Comparison of ENCODE assay signal across 25 cellular contexts in genomic region chr13:87878706-87879105, GRCh38.
DNase-seq lines count a peak whose midpoint lies in the region; ATAC-seq, FAIRE-seq and TF ChIP-seq lines count a peak whose summit lies in the region.
"Had no signal": no experiment of that assay in that cellular context is flagged by ENCODE, and none has a peak within 500 bp of the region (broad histone marks: within the 10 kb centered on the region; RNA-seq: fewer than 3 reads in every experiment).

No MANE protein-coding gene starts in this region.

- H3K4me1 Mint-ChIP-seq in astrocyte (ENCODE audit: low read depth, unreplicated experiment): no peaks in the 10 kb centered on the region
- H3K4me1 Mint-ChIP-seq: CD14-positive monocyte; CD8-positive, alpha-beta memory T cell had no signal

- no peak for TF ChIP-seq RAD21 in SK-N-SH (IDR thresholded peaks at IDR 0.05; ENCODE audit: low read length)

- H3K4me1 ChIP-seq in SK-N-SH (ENCODE audit: control insufficient read depth in 1 of 2, insufficient read depth in 2 of 2, low read depth in 1 of 2, low read length in 1 of 2) (no peaks in the 10 kb centered on the region), astrocyte (ENCODE audit: insufficient read depth, low read length) (no peaks in the 10 kb centered on the region)
- H3K4me1 ChIP-seq: BE2C; BLaER1 treated with 17β-estradiol and CSF1 and Interleukin-3, amounts not matched to agents 10 nM and 100 nM had no signal

- ATAC-seq in SK-N-SH treated with all-trans-retinoic acid at 6 μM for 48 hours: peak; percentile 24; the same call in 2 of the 3 replicates
- ATAC-seq in HG02588 (IDR thresholded peaks at IDR 0.05; ENCODE audit: unreplicated experiment): no peak
- ATAC-seq in HG02678 (IDR thresholded peaks at IDR 0.05; ENCODE audit: unreplicated experiment): no peak
- ATAC-seq: GM23338, HCT116 had no signal

- H3K27ac ChIP-seq in SK-N-SH (ENCODE audit: low read depth in 2 of 2, low read length in 1 of 2): no peak overlapping the region
- H3K27ac ChIP-seq in astrocyte (ENCODE audit: low read depth, low read length): no peak overlapping the region
- H3K27ac ChIP-seq: 22Rv1; BLaER1 treated with 17β-estradiol and CSF1 and Interleukin-3, amounts not matched to agents 10 nM and 100 nM had no signal

- TF ChIP-seq EP300 in SK-N-SH (IDR thresholded peaks at IDR 0.05; ENCODE audit: borderline replicate concordance in 1 of 2, low read depth in 1 of 2, low read length in 1 of 2): no peak

- no peak overlapping the region for H3K4me3 ChIP-seq in SK-N-SH (ENCODE audit: low read depth in 2 of 2, low read length in 1 of 2)
- no peak overlapping the region for H3K4me3 ChIP-seq in astrocyte (ENCODE audit: insufficient read depth, low read depth, low read length)
- no peak overlapping the region for H3K4me3 ChIP-seq in retinal pigment epithelial cell (ENCODE audit: low read length)
- H3K4me3 ChIP-seq: BLaER1 treated with 17β-estradiol and CSF1 and Interleukin-3, amounts not matched to agents 10 nM and 100 nM; GM23338 had no signal

- H3K27me3 Mint-ChIP-seq in astrocyte (ENCODE audit: low read depth, unreplicated experiment): no peaks in the 10 kb centered on the region
- H3K27me3 Mint-ChIP-seq: CD4-positive, alpha-beta T cell; CD8-positive, alpha-beta memory T cell had no signal

- H3K79me2 ChIP-seq in SK-N-SH (ENCODE audit: insufficient read depth) (no peaks in the 10 kb centered on the region), astrocyte (ENCODE audit: insufficient read depth, low read length) (no peaks in the 10 kb centered on the region)

- H3K27ac Mint-ChIP-seq in astrocyte (ENCODE audit: unreplicated experiment): no peak overlapping the region
- H3K27ac Mint-ChIP-seq: CD14-positive monocyte; CD4-positive, alpha-beta T cell; CD8-positive, alpha-beta memory T cell; GM23338; H9 had no signal

- no peaks in the 10 kb centered on the region for H3K36me3 Mint-ChIP-seq in astrocyte (ENCODE audit: low read depth, unreplicated experiment)
- H3K36me3 Mint-ChIP-seq: CD14-positive monocyte; CD8-positive, alpha-beta memory T cell had no signal

- no peak overlapping the region for H3K9ac ChIP-seq in SK-N-SH
- no peak overlapping the region for H3K9ac ChIP-seq in astrocyte (ENCODE audit: low read length)
- H3K9ac ChIP-seq: BLaER1 treated with 17β-estradiol and CSF1 and Interleukin-3, amounts not matched to agents 10 nM and 100 nM had no signal

- POLR2A ChIA-PET in SK-N-SH (lab: Yijun Ruan, JAX): no interaction called here

- CTCF ChIA-PET in SK-N-SH (lab: Yijun Ruan, JAX): no interaction called here

- H2AFZ ChIP-seq in SK-N-SH (ENCODE audit: low read depth) (no peak overlapping the region), astrocyte (ENCODE audit: low read depth, low read length) (no peak overlapping the region)
- H2AFZ ChIP-seq: GM23338 had no signal

- DNase-seq in SK-N-SH: no peak
- peak; percentile 26 for DNase-seq in astrocyte (ENCODE audit: low read depth)
- DNase-seq in retinal pigment epithelial cell (ENCODE audit: low read depth): peak; percentile 38
- DNase-seq: ACHN; AML-193; BE2C; Calu3; CD4-positive, alpha-beta T cell; CD8-positive, alpha-beta memory T cell; COR-L47; DMS53; DMS79 treated with DMSO at 0.1 percent for 48 hours; GF-D8; H9 had no signal

- H4K20me1 ChIP-seq in SK-N-SH (ENCODE audit: insufficient read depth): no peaks in the 10 kb centered on the region
- no peaks in the 10 kb centered on the region for H4K20me1 ChIP-seq in astrocyte (ENCODE audit: insufficient read depth, low read length)
- H4K20me1 ChIP-seq: BLaER1 treated with 17β-estradiol and CSF1 and Interleukin-3, amounts not matched to agents 10 nM and 100 nM had no signal

- TF ChIP-seq CTCF in SK-N-SH (IDR thresholded peaks at IDR 0.05) (no peak), astrocyte (IDR thresholded peaks at IDR 0.05; ENCODE audit: insufficient read depth, low read depth, low read length) (no peak), retinal pigment epithelial cell (conservative IDR thresholded peaks at IDR 0.05; ENCODE audit: low read depth, low read length) (no peak)

- no peaks in the 10 kb centered on the region for H3K9me3 ChIP-seq in SK-N-SH
- H3K9me3 ChIP-seq in astrocyte (ENCODE audit: insufficient read depth, low read depth, low read length): no peaks in the 10 kb centered on the region
- H3K9me3 ChIP-seq: BE2C had no signal

- H3K36me3 ChIP-seq in SK-N-SH (replicated peaks in 1 of 2; ENCODE audit: control insufficient read depth in 1 of 2, insufficient read depth in 2 of 2, low read length in 1 of 2) (no peaks in the 10 kb centered on the region), astrocyte (ENCODE audit: insufficient read depth, low read length) (no peaks in the 10 kb centered on the region)
- H3K36me3 ChIP-seq: BE2C; BLaER1 treated with 17β-estradiol and CSF1 and Interleukin-3, amounts not matched to agents 10 nM and 100 nM had no signal

- no peak overlapping the region for H3K4me2 ChIP-seq in SK-N-SH
- no peak overlapping the region for H3K4me2 ChIP-seq in astrocyte (ENCODE audit: low read length)
- H3K4me2 ChIP-seq: BLaER1 treated with 17β-estradiol and CSF1 and Interleukin-3, amounts not matched to agents 10 nM and 100 nM; GM23338 had no signal

- no peaks in the 10 kb centered on the region for H3K9me2 ChIP-seq in SK-N-SH

- H3K4me3 Mint-ChIP-seq in astrocyte (ENCODE audit: unreplicated experiment): no peak overlapping the region
- H3K4me3 Mint-ChIP-seq: CD14-positive monocyte; CD4-positive, alpha-beta T cell; CD8-positive, alpha-beta memory T cell; GM23338; H9 had no signal

- no peaks in the 10 kb centered on the region for H3F3A ChIP-seq in SK-N-SH (replicated peaks; ENCODE audit: insufficient read depth)

- no peak for FAIRE-seq in astrocyte (lab: Jason Lieb, UNC)
- FAIRE-seq: A204.1, GM12891, GM18507 had no signal

- no peaks in the 10 kb centered on the region for H3K9me3 Mint-ChIP-seq in astrocyte (ENCODE audit: unreplicated experiment)
- H3K9me3 Mint-ChIP-seq: CD4-positive, alpha-beta T cell; GM23338; H9 had no signal

- H3K27me3 ChIP-seq in SK-N-SH (ENCODE audit: insufficient read depth): no peaks in the 10 kb centered on the region
- H3K27me3 ChIP-seq in astrocyte (ENCODE audit: insufficient read depth, low read length): no peaks in the 10 kb centered on the region
- H3K27me3 ChIP-seq: BE2C; BLaER1 treated with 17β-estradiol and CSF1 and Interleukin-3, amounts not matched to agents 10 nM and 100 nM had no signal

TF ChIP-seq in SK-N-SH treated with all-trans-retinoic acid at 6 μM for 48 hours, 23 proteins besides CTCF, POLR2A, EP300 and RAD21:
- TF ChIP-seq ZNF70 (CRISPR knock-in tag; IDR thresholded peaks at IDR 0.05): no peak
- TF ChIP-seq SNAI2 (CRISPR knock-in tag; IDR thresholded peaks at IDR 0.05): no peak
- no peak for TF ChIP-seq ZNF565 (CRISPR knock-in tag; conservative IDR thresholded peaks at IDR 0.05; ENCODE audit: low read depth)
- TF ChIP-seq ZNF8 (CRISPR knock-in tag; IDR thresholded peaks at IDR 0.05): no peak
- no peak for TF ChIP-seq GLIS3 (CRISPR knock-in tag; IDR thresholded peaks at IDR 0.05)
- TF ChIP-seq ISL1 (CRISPR knock-in tag; IDR thresholded peaks at IDR 0.05): 0 out of 2 replicates have a peak, but pooled peaks have one; percentile 1
- 0 out of 2 replicates have a peak, but pooled peaks have one; percentile 49 for TF ChIP-seq ZC3H10 (CRISPR knock-in tag; IDR thresholded peaks at IDR 0.05)
- no peak for TF ChIP-seq TOX (CRISPR knock-in tag; IDR thresholded peaks at IDR 0.05; ENCODE audit: borderline replicate concordance)
- no peak for TF ChIP-seq CSDC2 (CRISPR knock-in tag; IDR thresholded peaks at IDR 0.05)
- no peak for TF ChIP-seq TCF4 (CRISPR knock-in tag; IDR thresholded peaks at IDR 0.05; ENCODE audit: borderline replicate concordance)

TF ChIP-seq in SK-N-SH, 30 proteins besides CTCF, POLR2A, EP300 and RAD21 (continues in another document):
- TF ChIP-seq GATA2 (CRISPR knock-in tag; IDR thresholded peaks at IDR 0.05) (no peak), MAX (IDR thresholded peaks at IDR 0.05; ENCODE audit: low read depth) (no peak), REST (IDR thresholded peaks at IDR 0.05; ENCODE audit: low read depth, low read length) (no peak), JUND (IDR thresholded peaks at IDR 0.05) (no peak)
- TF ChIP-seq, protein P1, sequence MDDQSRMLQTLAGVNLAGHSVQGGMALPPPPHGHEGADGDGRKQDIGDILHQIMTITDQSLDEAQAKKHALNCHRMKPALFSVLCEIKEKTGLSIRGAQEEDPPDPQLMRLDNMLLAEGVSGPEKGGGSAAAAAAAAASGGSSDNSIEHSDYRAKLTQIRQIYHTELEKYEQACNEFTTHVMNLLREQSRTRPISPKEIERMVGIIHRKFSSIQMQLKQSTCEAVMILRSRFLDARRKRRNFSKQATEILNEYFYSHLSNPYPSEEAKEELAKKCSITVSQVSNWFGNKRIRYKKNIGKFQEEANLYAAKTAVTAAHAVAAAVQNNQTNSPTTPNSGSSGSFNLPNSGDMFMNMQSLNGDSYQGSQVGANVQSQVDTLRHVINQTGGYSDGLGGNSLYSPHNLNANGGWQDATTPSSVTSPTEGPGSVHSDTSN (IDR thresholded peaks at IDR 0.05): no peak
